In the genomic region with DNA sequence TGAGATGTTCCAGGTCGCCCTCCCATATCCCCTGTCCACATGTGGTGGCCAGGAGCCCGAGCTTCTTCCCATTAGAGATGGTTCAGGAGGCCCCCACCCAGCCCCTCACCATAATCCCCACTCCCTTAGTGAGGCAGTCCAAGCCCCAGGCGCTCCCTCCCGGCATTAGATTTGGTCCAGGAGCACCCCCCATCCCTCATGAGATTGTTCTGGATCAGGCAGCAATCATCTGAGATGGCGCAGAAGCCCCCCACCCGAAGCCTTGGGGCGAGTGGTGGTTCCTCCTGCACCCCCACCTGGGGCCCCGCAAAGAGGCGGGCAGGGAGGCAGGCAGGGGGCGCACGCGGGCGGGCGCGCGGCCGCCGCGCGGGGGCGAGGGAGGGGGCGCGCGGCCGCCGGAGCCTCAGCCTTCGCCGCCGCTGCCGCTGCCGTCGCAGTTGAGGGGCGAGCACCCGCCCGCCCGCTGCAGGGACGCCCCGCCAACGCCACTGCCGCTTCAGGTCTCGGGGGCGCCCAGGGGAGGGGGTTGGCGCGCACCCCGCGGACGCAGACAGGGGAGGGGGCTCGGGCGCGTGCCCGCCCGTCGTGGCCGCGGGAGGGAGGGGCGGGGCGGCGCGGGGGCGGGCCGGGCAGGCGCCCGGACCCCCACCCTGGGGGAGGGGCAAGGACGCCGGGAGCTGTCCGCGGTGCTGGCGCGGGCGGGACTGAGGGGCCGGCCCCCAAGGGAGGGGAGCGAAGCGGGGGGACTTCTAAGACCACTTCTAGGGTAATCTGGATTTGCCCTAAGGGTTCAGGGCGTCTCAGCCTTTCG, we compare ENCODE assay signal across 1 cellular context.
TF ChIP-seq lines count a peak whose summit lies in the region.

No MANE protein-coding gene starts in this region.

TF ChIP-seq in GM12878, 131 proteins besides CTCF, POLR2A, EP300 and RAD21 (continued from another document):
- TF ChIP-seq, protein P1, sequence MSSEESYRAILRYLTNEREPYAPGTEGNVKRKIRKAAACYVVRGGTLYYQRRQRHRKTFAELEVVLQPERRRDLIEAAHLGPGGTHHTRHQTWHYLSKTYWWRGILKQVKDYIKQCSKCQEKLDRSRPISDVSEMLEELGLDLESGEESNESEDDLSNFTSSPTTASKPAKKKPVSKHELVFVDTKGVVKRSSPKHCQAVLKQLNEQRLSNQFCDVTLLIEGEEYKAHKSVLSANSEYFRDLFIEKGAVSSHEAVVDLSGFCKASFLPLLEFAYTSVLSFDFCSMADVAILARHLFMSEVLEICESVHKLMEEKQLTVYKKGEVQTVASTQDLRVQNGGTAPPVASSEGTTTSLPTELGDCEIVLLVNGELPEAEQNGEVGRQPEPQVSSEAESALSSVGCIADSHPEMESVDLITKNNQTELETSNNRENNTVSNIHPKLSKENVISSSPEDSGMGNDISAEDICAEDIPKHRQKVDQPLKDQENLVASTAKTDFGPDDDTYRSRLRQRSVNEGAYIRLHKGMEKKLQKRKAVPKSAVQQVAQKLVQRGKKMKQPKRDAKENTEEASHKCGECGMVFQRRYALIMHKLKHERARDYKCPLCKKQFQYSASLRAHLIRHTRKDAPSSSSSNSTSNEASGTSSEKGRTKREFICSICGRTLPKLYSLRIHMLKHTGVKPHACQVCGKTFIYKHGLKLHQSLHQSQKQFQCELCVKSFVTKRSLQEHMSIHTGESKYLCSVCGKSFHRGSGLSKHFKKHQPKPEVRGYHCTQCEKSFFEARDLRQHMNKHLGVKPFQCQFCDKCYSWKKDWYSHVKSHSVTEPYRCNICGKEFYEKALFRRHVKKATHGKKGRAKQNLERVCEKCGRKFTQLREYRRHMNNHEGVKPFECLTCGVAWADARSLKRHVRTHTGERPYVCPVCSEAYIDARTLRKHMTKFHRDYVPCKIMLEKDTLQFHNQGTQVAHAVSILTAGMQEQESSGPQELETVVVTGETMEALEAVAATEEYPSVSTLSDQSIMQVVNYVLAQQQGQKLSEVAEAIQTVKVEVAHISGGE (CRISPR knock-in tag; IDR thresholded peaks at IDR 0.05): no peak
